ENCODE assay signal across 18 cellular contexts in the genomic region with DNA sequence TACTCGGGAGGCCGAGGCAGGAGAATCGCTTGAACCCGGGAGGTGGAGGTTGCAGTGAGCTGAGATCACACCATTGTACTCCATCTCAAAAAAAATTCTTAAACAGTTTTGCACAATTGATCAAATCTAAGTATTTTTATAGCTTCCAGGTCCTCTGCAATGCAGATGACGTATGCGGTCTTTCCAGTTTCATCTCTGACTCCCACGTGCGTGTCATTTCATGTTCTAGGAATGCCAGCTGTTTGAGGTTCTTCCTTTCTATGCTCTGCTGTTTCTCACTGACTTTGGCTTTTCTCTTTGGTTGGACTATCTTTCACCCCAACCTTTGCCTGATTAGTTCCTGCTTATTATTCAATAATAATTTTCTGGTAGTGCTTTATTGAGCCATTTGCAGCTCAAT. TPM values are rescaled to one million over a fixed set of nuclear protein-coding genes. Genes with fewer than 3 reads are reported as not detected.
DNase-seq lines count a peak whose midpoint lies in the region; ATAC-seq and TF ChIP-seq lines count a peak whose summit lies in the region.
"Had no signal": no experiment of that assay in that cellular context is flagged by ENCODE, and none has a peak within 500 bp of the region (broad histone marks: within the 10 kb centered on the region; RNA-seq: fewer than 3 reads in every experiment).

No MANE protein-coding gene starts in this region.

- H3K36me3 ChIP-seq in RWPE2 (ENCODE audit: low read depth), result no peaks in the 10 kb centered on the region
- H3K36me3 ChIP-seq in prostate gland, result no peaks in the 10 kb centered on the region
- H3K36me3 ChIP-seq: BLaER1 treated with 17β-estradiol and CSF1 and Interleukin-3, amounts not matched to agents 10 nM and 100 nM had no signal

- no peaks in the 10 kb centered on the region for H3K9me3 ChIP-seq in RWPE2 (ENCODE audit: severe bottlenecking)
- H3K9me3 ChIP-seq in prostate gland, result no peaks in the 10 kb centered on the region
- H3K9me3 ChIP-seq: A549; BLaER1 treated with 17β-estradiol and CSF1 and Interleukin-3, amounts not matched to agents 10 nM and 100 nM had no signal

- no peak overlapping the region for H3K4me3 Mint-ChIP-seq in stimulated activated naive CD8-positive, alpha-beta T cell treated with anti-CD3 and anti-CD28 coated beads, Interleukin-15, amount 100 ng/mL, for 72 hours

- H3K27ac ChIP-seq in RWPE2 (ENCODE audit: poor library complexity, severe bottlenecking) (peak overlapping the region; percentile 34), prostate gland (no peak overlapping the region)
- H3K27ac ChIP-seq: A549; BLaER1 treated with 17β-estradiol and CSF1 and Interleukin-3, amounts not matched to agents 10 nM and 100 nM; SK-N-MC had no signal

- no peaks in the 10 kb centered on the region for H3K4me1 Mint-ChIP-seq in stimulated activated naive CD8-positive, alpha-beta T cell treated with anti-CD3 and anti-CD28 coated beads, Interleukin-15, amount 100 ng/mL, for 72 hours

- H3K27me3 ChIP-seq in RWPE2 (ENCODE audit: insufficient read depth, poor library complexity, severe bottlenecking) (no peaks in the 10 kb centered on the region), prostate gland (replicated peaks; ENCODE audit: insufficient read depth) (no peaks in the 10 kb centered on the region)
- H3K27me3 ChIP-seq: BLaER1 treated with 17β-estradiol and CSF1 and Interleukin-3, amounts not matched to agents 10 nM and 100 nM had no signal

- no peak for TF ChIP-seq POLR2A in prostate gland (IDR thresholded peaks at IDR 0.05)

- intact Hi-C loops in prostate gland (cut with DNase I), result no loop called here

- no peak overlapping the region for H3K27ac Mint-ChIP-seq in stimulated activated naive CD8-positive, alpha-beta T cell treated with anti-CD3 and anti-CD28 coated beads, Interleukin-15, amount 100 ng/mL, for 72 hours

- H3K9me3 Mint-ChIP-seq in stimulated activated naive CD8-positive, alpha-beta T cell treated with anti-CD3 and anti-CD28 coated beads, Interleukin-15, amount 100 ng/mL, for 72 hours, result no peaks in the 10 kb centered on the region

- 47% methylated on average over 8 of the region's 8 CpGs for WGBS in prostate gland

- DNase-seq in HPDE6-E6E7 (ENCODE audit: extremely low spot score) (peak; percentile 86), RWPE2 (ENCODE audit: low spot score) (no peak), fibroblast of pulmonary artery (ENCODE audit: low read depth) (peak; percentile 12), prostate gland (ENCODE audit: low spot score) (peak; percentile 67), OCI-M1 (lab: John Stamatoyannopoulos, UW) (no peak)
- no peak for DNase-seq in stimulated activated naive CD8-positive, alpha-beta T cell treated with anti-CD3 and anti-CD28 coated beads, Interleukin-15, amount 100 ng/mL, for 72 hours
- DNase-seq: GF-D8, NCI-H1417 treated with DMSO at 0.1 percent for 48 hours, NCI-H2029, NCI-H2171 treated with DMSO at 0.1 percent for 48 hours, NCI-H446 treated with DMSO at 0.1 percent for 48 hours had no signal

- H3K27me3 Mint-ChIP-seq in stimulated activated naive CD8-positive, alpha-beta T cell treated with anti-CD3 and anti-CD28 coated beads, Interleukin-15, amount 100 ng/mL, for 72 hours, result peaks cover 9% of the 10 kb centered on the region

- ATAC-seq in RWPE2 (ENCODE audit: low read depth) (peak; percentile 82), GM21367 (IDR thresholded peaks at IDR 0.05; ENCODE audit: unreplicated experiment) (no peak), GM21526 (IDR thresholded peaks at IDR 0.05; ENCODE audit: low FRiP score, unreplicated experiment) (no peak)
- no peak for ATAC-seq in stimulated activated naive CD8-positive, alpha-beta T cell treated with anti-CD3 and anti-CD28 coated beads, Interleukin-15, amount 100 ng/mL, for 72 hours
- ATAC-seq: A549 had no signal

- H3K4me3 ChIP-seq in RWPE2 (ENCODE audit: severe bottlenecking) (no peak overlapping the region), fibroblast of pulmonary artery (replicated peaks; ENCODE audit: low read depth, low read length) (no peak overlapping the region), prostate gland (no peak overlapping the region)
- H3K4me3 ChIP-seq: A549; BLaER1 treated with 17β-estradiol and CSF1 and Interleukin-3, amounts not matched to agents 10 nM and 100 nM; SK-N-MC had no signal

- TF ChIP-seq CTCF in RWPE2 (IDR thresholded peaks at IDR 0.05; ENCODE audit: poor library complexity, severe bottlenecking) (no peak), fibroblast of pulmonary artery (IDR thresholded peaks at IDR 0.05; ENCODE audit: low read length, missing control alignments) (no peak), prostate gland (IDR thresholded peaks at IDR 0.05) (no peak)

- peaks cover 18% of the 10 kb centered on the region for H3K4me1 ChIP-seq in RWPE2 (ENCODE audit: insufficient read depth, poor library complexity, severe bottlenecking)
- no peaks in the 10 kb centered on the region for H3K4me1 ChIP-seq in prostate gland (replicated peaks)
- H3K4me1 ChIP-seq: A549; BLaER1 treated with 17β-estradiol and CSF1 and Interleukin-3, amounts not matched to agents 10 nM and 100 nM had no signal

RNA-seq across cellular contexts. Expression of gene CHP2, which starts 16.2 kb away (rescaled TPM):
- total RNA-seq in prostate gland, result 1 to 10 TPM; 1.9 to 3.7 TPM
- total RNA-seq: Daoy, OCI-LY7 had no signal

RNA-seq across cellular contexts. Expression of gene ERN2, which starts 58.0 kb away (rescaled TPM):
- total RNA-seq in prostate gland, result 1 to 10 TPM; 2.9 to 6.0 TPM

Comparison
In these comparisons a context has a peak if more than half of its experiments do, and no peak if none do; other contexts are left out.
1. DNase-seq: peak in HPDE6-E6E7 (single experiment), fibroblast of pulmonary artery (single experiment) and prostate gland (single experiment); none in RWPE2 (single experiment), stimulated activated naive CD8-positive, alpha-beta T cell treated with anti-CD3 and anti-CD28 coated beads, Interleukin-15, amount 100 ng/mL, for 72 hours (0 of 2) and OCI-M1 (single experiment).